In the genomic region with DNA sequence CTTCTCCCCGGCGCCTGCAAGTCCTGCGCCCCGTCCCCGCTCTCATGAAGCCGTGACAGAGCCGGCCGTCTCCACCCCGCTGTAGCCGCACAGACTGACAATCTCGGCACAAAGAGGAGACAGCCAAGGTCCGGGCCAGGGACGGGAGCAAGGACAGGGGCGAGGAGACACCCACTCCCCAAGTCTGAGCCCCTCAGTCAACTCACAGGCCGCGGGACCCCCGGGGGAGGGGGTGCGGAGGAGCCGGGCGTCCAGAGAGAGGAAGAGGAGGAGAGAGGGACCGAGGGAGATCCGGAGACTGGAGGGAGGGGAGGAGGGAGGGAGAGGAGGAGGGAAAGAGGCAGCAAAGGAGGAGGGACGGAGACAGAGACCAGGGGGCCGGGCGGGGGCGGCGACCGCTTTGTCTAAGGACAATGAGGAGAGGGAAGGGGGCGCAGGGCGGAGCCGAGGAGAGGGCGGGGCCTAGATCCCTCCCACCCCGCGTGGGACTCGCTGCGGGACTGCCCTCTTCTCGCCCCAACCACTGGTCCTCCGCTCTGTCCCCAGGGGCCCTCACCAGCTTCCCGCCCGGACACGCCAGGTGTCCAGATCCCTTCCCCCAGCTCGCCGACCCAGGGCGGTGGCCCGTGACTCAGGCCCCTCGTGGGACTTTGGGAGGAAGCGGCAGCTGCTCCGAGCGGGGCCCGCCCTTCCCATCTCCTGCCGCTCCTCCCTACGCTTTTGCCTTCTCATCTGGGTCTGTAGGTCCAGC, we compare ENCODE assay signal across 8 cellular contexts. TPM values are rescaled to one million over a fixed set of nuclear protein-coding genes. Genes with fewer than 3 reads are reported as not detected.
A peak's percentile ranks its signal among the peaks of the same experiment; 100 is the strongest.
DNase-seq lines count a peak whose midpoint lies in the region; ATAC-seq and TF ChIP-seq lines count a peak whose summit lies in the region.

No MANE protein-coding gene starts in this region.

- H3K4me1 Mint-ChIP-seq in Calu3 (ENCODE audit: low read depth, unreplicated experiment) = peaks cover 88% of the 10 kb centered on the region
- peaks cover 43 to 60% (median 45%) of the 10 kb centered on the region in 4 donors for H3K4me1 Mint-ChIP-seq in naive thymus-derived CD8-positive, alpha-beta T cell

- DNase-seq in Calu3 (peak; percentile 88), KBM-7 (peak; percentile 96), PC-9 (peak; percentile 80 to 98), activated T-helper 1 cell treated with Interleukin-2 at 50 U/mL for 16 hours (ENCODE audit: low read depth) (peak; percentile 59), fibroblast of gingiva (ENCODE audit: low read depth) (peak; percentile 99)
- peak; percentile 27 to 82 (median 57) for DNase-seq in naive thymus-derived CD8-positive, alpha-beta T cell
- peak; percentile 46 to 80 (median 63) for DNase-seq in stimulated activated naive CD4-positive, alpha-beta T cell (lab: John Stamatoyannopoulos, UW)

- no peaks in the 10 kb centered on the region for H3K27me3 ChIP-seq in PC-9 (ENCODE audit: insufficient read depth, low read depth)

- H3K9me2 ChIP-seq in PC-9 (ENCODE audit: insufficient read depth) = no peaks in the 10 kb centered on the region

- CTCF ChIA-PET in Calu3 (lab: Charles Lee) (interaction anchor here (1.0 to 2.8 kb wide), 3 partner anchors 8 to 35 kb away, joined by 3 to 7 read pairs (median 7); no protein-coding TSS in a partner anchor), PC-9 (lab: Charles Lee) (interaction anchor here (0.6 kb wide), 1 partner anchor 66 kb away, joined by 4 read pairs; no protein-coding TSS in a partner anchor)

- intact Hi-C loops in Calu3 (cut with micrococcal nuclease; ENCODE audit: unreplicated experiment) (no loop called here), PC-9 (cut with micrococcal nuclease; ENCODE audit: unreplicated experiment) (loop anchor here (1.0 to 2.0 kb wide), 4 partner anchors 30 to 227 kb away; a partner anchor contains a TSS)

- POLR2A ChIA-PET in PC-9 (lab: Charles Lee; ENCODE audit: unreplicated experiment) = interaction anchor here (0.6 to 1.2 kb wide), 3 partner anchors 10 to 72 kb away, joined by 5 to 7 read pairs (median 6); no protein-coding TSS in a partner anchor
- POLR2A ChIA-PET in naive thymus-derived CD8-positive, alpha-beta T cell (lab: Charles Lee) = interaction anchor here (1.0 to 6.9 kb wide), 5 partner anchors 14 to 43 kb away, joined by 3 to 81 read pairs (median 4); a partner anchor contains a TSS

- H3K36me3 Mint-ChIP-seq in Calu3 (ENCODE audit: insufficient read depth, unreplicated experiment) = peaks cover 69% of the 10 kb centered on the region
- H3K36me3 Mint-ChIP-seq in naive thymus-derived CD8-positive, alpha-beta T cell = peaks cover under 1 to 8% (median 6%) of the 10 kb centered on the region in 3 donors

- peak; percentile 35 for ATAC-seq in GM21526 (IDR thresholded peaks at IDR 0.05; ENCODE audit: low FRiP score, unreplicated experiment)
- peak; percentile 22 to 34 for ATAC-seq in naive thymus-derived CD8-positive, alpha-beta T cell

- peak overlapping the region; percentile 98 for H3K4me3 ChIP-seq in PC-9

- peak overlapping the region; percentile 93 for H3K4me2 ChIP-seq in PC-9

- H3K9me3 Mint-ChIP-seq in Calu3 (ENCODE audit: low read depth, unreplicated experiment) = no peaks in the 10 kb centered on the region
- no peaks in the 10 kb centered on the region for H3K9me3 Mint-ChIP-seq in naive thymus-derived CD8-positive, alpha-beta T cell

- H3K27ac ChIP-seq in PC-9 = peak overlapping the region; percentile 72

- no peaks in the 10 kb centered on the region for H3K9me3 ChIP-seq in PC-9 (ENCODE audit: insufficient read depth, low read depth)

- peaks cover 39% of the 10 kb centered on the region for H3F3A ChIP-seq in PC-9 (ENCODE audit: insufficient read depth, low read depth)

- no peak for TF ChIP-seq CTCF in Calu3 (IDR thresholded peaks at IDR 0.05; ENCODE audit: unreplicated experiment)
- TF ChIP-seq CTCF in PC-9 (conservative IDR thresholded peaks at IDR 0.05) = no peak

- peak overlapping the region; percentile 78 for H3K4me3 Mint-ChIP-seq in Calu3 (ENCODE audit: low read depth, unreplicated experiment)
- peak overlapping the region; percentile 94 to 100 (median 99) for H3K4me3 Mint-ChIP-seq in naive thymus-derived CD8-positive, alpha-beta T cell

- H3K27me3 Mint-ChIP-seq in Calu3 (ENCODE audit: unreplicated experiment) = no peaks in the 10 kb centered on the region
- H3K27me3 Mint-ChIP-seq in naive thymus-derived CD8-positive, alpha-beta T cell = no peaks in the 10 kb centered on the region

- H4K20me1 ChIP-seq in PC-9 (ENCODE audit: insufficient read depth) = no peaks in the 10 kb centered on the region

- peaks cover 47% of the 10 kb centered on the region for H3K79me2 ChIP-seq in PC-9 (ENCODE audit: low read depth)

- BruUV-seq in Calu3 (replicated peaks; lab: Mats Ljungman, UMichigan) (no TSS peak), PC-9 (replicated peaks; lab: Mats Ljungman, UMichigan) (no TSS peak)

- H3K27ac Mint-ChIP-seq in Calu3 (ENCODE audit: unreplicated experiment) = peak overlapping the region; percentile 89
- peak overlapping the region; percentile 81 to 99 (median 97) for H3K27ac Mint-ChIP-seq in naive thymus-derived CD8-positive, alpha-beta T cell

- peaks cover 59% of the 10 kb centered on the region for H3K4me1 ChIP-seq in PC-9 (replicated peaks; ENCODE audit: insufficient read depth)

- in situ Hi-C loops in KBM-7 (cut with MboI; ENCODE audit: low pct_unique_long_range_greater_than_20kb, low sequenced_read_pairs) = no loop called here

- H2AFZ ChIP-seq in PC-9 = peak overlapping the region; percentile 92

- no peaks in the 10 kb centered on the region for H3K36me3 ChIP-seq in PC-9 (ENCODE audit: low read depth)

RNA-seq across cellular contexts. Expression of a gene that starts 0.6 kb away (rescaled TPM):
- total RNA-seq in Calu3 (2022) (22.0 and 28.2 TPM in 2 replicates), PC-9 (2021) (56.2 and 68.6 TPM in 2 replicates)
- 10 to 100 TPM; 79.0 to 82.0 TPM for total RNA-seq in naive thymus-derived CD8-positive, alpha-beta T cell
- polyA plus RNA-seq in naive thymus-derived CD8-positive, alpha-beta T cell = 10 to 100 TPM; 79.8 to 98.6 (median 95.7) TPM

RNA-seq across cellular contexts. Expression of a gene that starts 3.7 kb away (rescaled TPM):
- total RNA-seq in Calu3 (2022) (22.8 and 30.2 TPM in 2 replicates), PC-9 (2021) (25.8 and 38.3 TPM in 2 replicates)
- total RNA-seq in naive thymus-derived CD8-positive, alpha-beta T cell = 1 to 10 TPM; 2.4 TPM
- 1 to 10 TPM; 3.7 to 5.4 (median 5.4) TPM for polyA plus RNA-seq in naive thymus-derived CD8-positive, alpha-beta T cell

RNA-seq across cellular contexts. Expression of a gene that starts 14.3 kb away (rescaled TPM):
- total RNA-seq in Calu3 (2022) (51.6 and 55.6 TPM in 2 replicates), PC-9 (2021) (42.1 and 43.5 TPM in 2 replicates)
- 10 to 100 TPM; 42.1 to 45.6 TPM for total RNA-seq in naive thymus-derived CD8-positive, alpha-beta T cell
- 10 to 100 TPM; 17.7 to 31.2 (median 18.7) TPM for polyA plus RNA-seq in naive thymus-derived CD8-positive, alpha-beta T cell

RNA-seq across cellular contexts. Expression of a gene that starts 30.0 kb away (rescaled TPM):
- total RNA-seq in Calu3 (2022) = 62.4 and 66.6 TPM in 2 replicates
- 72.9 and 81.6 TPM in 2 replicates for total RNA-seq in PC-9 (2021)
- 10 to 100 TPM; 50.8 to 54.9 TPM for total RNA-seq in naive thymus-derived CD8-positive, alpha-beta T cell
- polyA plus RNA-seq in naive thymus-derived CD8-positive, alpha-beta T cell = 1 to 10 TPM; 1.3 to 6.3 (median 2.8) TPM

RNA-seq across cellular contexts. Expression of a gene that starts 33.1 kb away (rescaled TPM):
- total RNA-seq in Calu3 (2022) = 967 and 1,123 TPM in 2 replicates
- 697 and 901 TPM in 2 replicates for total RNA-seq in PC-9 (2021)
- total RNA-seq in naive thymus-derived CD8-positive, alpha-beta T cell = 100 to 1,000 TPM; 171 to 187 TPM
- 100 to 1,000 TPM in 1 of 3 donors, 10 to 100 TPM in 2; 79.2 to 116 (median 83.3) TPM for polyA plus RNA-seq in naive thymus-derived CD8-positive, alpha-beta T cell

Comparison
In these comparisons a context has a peak if more than half of its experiments do, and no peak if none do; other contexts are left out.
1. Peak in every context shown above with its lines: DNase-seq, ATAC-seq, H3K4me3 ChIP-seq and H3K27ac ChIP-seq.